In the genomic region with DNA sequence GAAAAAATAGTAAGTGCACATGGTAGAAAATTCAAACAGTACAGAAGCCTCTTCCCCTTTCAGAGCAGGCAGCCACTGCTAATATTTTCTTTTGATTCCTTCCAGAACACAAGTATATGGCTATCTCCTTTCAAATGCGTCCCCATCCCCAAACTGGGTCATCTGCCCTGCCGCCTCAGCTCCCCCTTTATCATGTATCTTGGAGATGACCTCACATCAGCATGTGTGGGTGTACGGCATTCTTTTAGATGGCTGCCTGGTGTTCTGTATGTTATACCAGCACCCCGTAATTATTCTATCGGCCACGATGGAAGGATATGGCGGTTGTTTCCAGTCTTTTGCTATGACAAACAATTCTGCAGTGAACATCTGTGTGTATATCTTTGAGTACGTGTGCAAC, we compare ENCODE assay signal across 11 cellular contexts.
DNase-seq lines count a peak whose midpoint lies in the region; ATAC-seq and TF ChIP-seq lines count a peak whose summit lies in the region.
"Had no signal": no experiment of that assay in that cellular context is flagged by ENCODE, and none has a peak within 500 bp of the region (broad histone marks: within the 10 kb centered on the region; RNA-seq: fewer than 3 reads in every experiment).

No MANE protein-coding gene starts in this region.

- H3K27me3 ChIP-seq in ACC112 (ENCODE audit: insufficient read depth, low read length): no peaks in the 10 kb centered on the region
- no peaks in the 10 kb centered on the region for H3K27me3 ChIP-seq in brain microvascular endothelial cell (replicated peaks)

- H3K9me3 Mint-ChIP-seq in activated T-helper 1 cell treated with anti-CD3 and anti-CD28 coated beads, Interleukin-12 subunit alpha, Interleukin-12 subunit beta, Interleukin-2, Interleukin-4 antibody, amounts not matched to agents 30 ng/mL and 10 ng/mL and 1 ng/mL, durations not matched to agents 14 hours and 24 hours and 36 hours: peaks cover 5% of the 10 kb centered on the region
- H3K9me3 Mint-ChIP-seq in immature natural killer cell: no peaks in the 10 kb centered on the region

- H3K27ac Mint-ChIP-seq in activated T-helper 1 cell treated with anti-CD3 and anti-CD28 coated beads, Interleukin-12 subunit alpha, Interleukin-12 subunit beta, Interleukin-2, Interleukin-4 antibody, amounts not matched to agents 30 ng/mL and 10 ng/mL and 1 ng/mL, durations not matched to agents 14 hours and 24 hours and 36 hours: no peak overlapping the region
- no peak overlapping the region for H3K27ac Mint-ChIP-seq in immature natural killer cell
- H3K27ac Mint-ChIP-seq: activated CD4-positive, alpha-beta memory T cell treated with anti-CD3 and anti-CD28 coated beads for 36 hours had no signal

- no peaks in the 10 kb centered on the region for H3K36me3 Mint-ChIP-seq in activated T-helper 1 cell treated with anti-CD3 and anti-CD28 coated beads, Interleukin-12 subunit alpha, Interleukin-12 subunit beta, Interleukin-2, Interleukin-4 antibody, amounts not matched to agents 30 ng/mL and 10 ng/mL and 1 ng/mL, durations not matched to agents 14 hours and 24 hours and 36 hours (ENCODE audit: low read depth)
- H3K36me3 Mint-ChIP-seq in immature natural killer cell: no peaks in the 10 kb centered on the region
- H3K36me3 Mint-ChIP-seq: activated CD4-positive, alpha-beta memory T cell treated with anti-CD3 and anti-CD28 coated beads for 36 hours had no signal

- peaks cover 9% of the 10 kb centered on the region for H3K4me1 ChIP-seq in ACC112 (ENCODE audit: control insufficient read depth, insufficient read depth, low read length, unreplicated experiment)

- TF ChIP-seq CTCF in brain microvascular endothelial cell (IDR thresholded peaks at IDR 0.05; ENCODE audit: low read depth, low read length, missing control alignments): no peak

- DNase-seq in ELR (ENCODE audit: low read depth) (peak; percentile 17), immature natural killer cell (no peak), caudate nucleus (lab: John Stamatoyannopoulos, UW) (no peak), brain microvascular endothelial cell (no peak), GM03348 (ENCODE audit: low spot score) (no peak)
- DNase-seq in activated T-helper 1 cell treated with anti-CD3 and anti-CD28 coated beads, Interleukin-12 subunit alpha, Interleukin-12 subunit beta, Interleukin-2, Interleukin-4 antibody, amounts not matched to agents 30 ng/mL and 10 ng/mL and 1 ng/mL, durations not matched to agents 14 hours and 24 hours and 36 hours (ENCODE audit: low spot score): no peak
- DNase-seq: activated CD4-positive, alpha-beta memory T cell treated with anti-CD3 and anti-CD28 coated beads for 36 hours; effector CD8-positive, alpha-beta T cell; mesenchymal stem cell had no signal

- H3K4me3 ChIP-seq in ACC112 (ENCODE audit: low read depth, low read length) (peak overlapping the region; percentile 96), brain microvascular endothelial cell (ENCODE audit: low read depth, low read length) (no peak overlapping the region)

- H3K36me3 ChIP-seq in ACC112 (ENCODE audit: insufficient read depth, low read length): no peaks in the 10 kb centered on the region
- no peaks in the 10 kb centered on the region for H3K36me3 ChIP-seq in brain microvascular endothelial cell (replicated peaks)

- no peaks in the 10 kb centered on the region for H3K79me2 ChIP-seq in ACC112 (ENCODE audit: control insufficient read depth, insufficient read depth, low read length, unreplicated experiment)

- peaks cover 2% of the 10 kb centered on the region for H3K4me1 Mint-ChIP-seq in activated T-helper 1 cell treated with anti-CD3 and anti-CD28 coated beads, Interleukin-12 subunit alpha, Interleukin-12 subunit beta, Interleukin-2, Interleukin-4 antibody, amounts not matched to agents 30 ng/mL and 10 ng/mL and 1 ng/mL, durations not matched to agents 14 hours and 24 hours and 36 hours (ENCODE audit: low read depth)
- peaks cover 10 to 14% of the 10 kb centered on the region in 2 donors for H3K4me1 Mint-ChIP-seq in immature natural killer cell

- intact Hi-C loops in activated T-helper 1 cell treated with anti-CD3 and anti-CD28 coated beads, Interleukin-12 subunit alpha, Interleukin-12 subunit beta, Interleukin-2, Interleukin-4 antibody, amounts not matched to agents 30 ng/mL and 10 ng/mL and 1 ng/mL, durations not matched to agents 14 hours and 24 hours and 36 hours (cut with micrococcal nuclease): loop anchor here (2.0 to 5.0 kb wide), 2 partner anchors 53 to 539 kb away; no protein-coding TSS in a partner anchor

- no peak for ATAC-seq in HG02840 (IDR thresholded peaks at IDR 0.05; ENCODE audit: low FRiP score, unreplicated experiment)

- peaks cover 18% of the 10 kb centered on the region for H3K27me3 Mint-ChIP-seq in activated T-helper 1 cell treated with anti-CD3 and anti-CD28 coated beads, Interleukin-12 subunit alpha, Interleukin-12 subunit beta, Interleukin-2, Interleukin-4 antibody, amounts not matched to agents 30 ng/mL and 10 ng/mL and 1 ng/mL, durations not matched to agents 14 hours and 24 hours and 36 hours (ENCODE audit: insufficient read depth)
- H3K27me3 Mint-ChIP-seq in immature natural killer cell (ENCODE audit: low read depth in 3 of 3): peaks cover 0 to 9% (median 3%) of the 10 kb centered on the region in 3 donors

- H3K27ac ChIP-seq in ACC112 (ENCODE audit: low read depth, low read length) (no peak overlapping the region), caudate nucleus (ENCODE audit: low read depth, low read length) (no peak overlapping the region), brain microvascular endothelial cell (no peak overlapping the region)

- H3K4me3 Mint-ChIP-seq in activated T-helper 1 cell treated with anti-CD3 and anti-CD28 coated beads, Interleukin-12 subunit alpha, Interleukin-12 subunit beta, Interleukin-2, Interleukin-4 antibody, amounts not matched to agents 30 ng/mL and 10 ng/mL and 1 ng/mL, durations not matched to agents 14 hours and 24 hours and 36 hours: peak overlapping the region; percentile 70
- H3K4me3 Mint-ChIP-seq in immature natural killer cell: peak overlapping the region; percentile 50 to 74 (median 64)

- in situ Hi-C loops in brain microvascular endothelial cell (cut with HindIII; ENCODE audit: low pct_ligation_motif_present, low sequenced_read_pairs): no loop called here

- no peak overlapping the region for H2AFZ ChIP-seq in ACC112 (ENCODE audit: low read length, unreplicated experiment)
